ENCODE assay signal across 8 cellular contexts in the genomic region with DNA sequence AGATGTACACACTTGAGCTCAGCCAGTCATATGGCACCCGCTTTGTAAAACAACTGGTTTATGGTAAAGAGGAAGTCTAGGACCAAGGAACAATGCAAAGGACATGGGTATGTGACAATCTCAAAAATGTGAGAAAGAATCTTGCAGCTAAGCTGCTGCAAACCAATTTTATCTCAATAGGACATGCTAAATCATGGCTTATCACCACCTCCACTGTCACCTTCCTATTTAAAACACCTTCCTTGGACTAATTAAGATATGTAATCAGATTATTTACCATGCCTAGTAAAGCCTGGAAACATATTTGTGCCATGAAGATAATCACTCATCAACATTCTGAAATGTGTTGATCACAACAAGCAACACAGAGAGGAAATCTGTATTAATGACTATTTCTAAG.
"Had no signal": no experiment of that assay in that cellular context is flagged by ENCODE, and none has a peak within 500 bp of the region (broad histone marks: within the 10 kb centered on the region; RNA-seq: fewer than 3 reads in every experiment).

No MANE protein-coding gene starts in this region.

- H3K27ac Mint-ChIP-seq: HFFc6, IgD-negative memory B cell had no signal

- H3K9me3 ChIP-seq: HAP-1 had no signal

- H3K4me1 Mint-ChIP-seq: IgD-negative memory B cell had no signal

- H3K4me1 ChIP-seq: HAP-1 had no signal

- DNase-seq: GM23248, GOT3, H7, HFFc6 had no signal

- FAIRE-seq: HepG2 had no signal

- H3K4me3 ChIP-seq: GM23248, HAP-1 had no signal

- H3K4me3 Mint-ChIP-seq: HFFc6, IgD-negative memory B cell had no signal

- H3K27ac ChIP-seq: GM23248, HL-60 had no signal

- H3K27me3 Mint-ChIP-seq: IgD-negative memory B cell had no signal

- H3K36me3 ChIP-seq: HAP-1 had no signal

- H3K36me3 Mint-ChIP-seq: IgD-negative memory B cell had no signal

- H2AFZ ChIP-seq: GM23248 had no signal

- H3K9ac ChIP-seq: GM23248 had no signal

- H3K9me3 Mint-ChIP-seq: HFFc6 had no signal
